ENCODE assay signal across 1 cellular context in genomic region chr7:148940702-148941597, GRCh38.
TF ChIP-seq lines count a peak whose summit lies in the region.

No MANE protein-coding gene starts in this region.

TF ChIP-seq in HepG2, 621 proteins besides CTCF, POLR2A, EP300 and RAD21 (continued from another document and continues in another):
- TF ChIP-seq, protein P1, sequence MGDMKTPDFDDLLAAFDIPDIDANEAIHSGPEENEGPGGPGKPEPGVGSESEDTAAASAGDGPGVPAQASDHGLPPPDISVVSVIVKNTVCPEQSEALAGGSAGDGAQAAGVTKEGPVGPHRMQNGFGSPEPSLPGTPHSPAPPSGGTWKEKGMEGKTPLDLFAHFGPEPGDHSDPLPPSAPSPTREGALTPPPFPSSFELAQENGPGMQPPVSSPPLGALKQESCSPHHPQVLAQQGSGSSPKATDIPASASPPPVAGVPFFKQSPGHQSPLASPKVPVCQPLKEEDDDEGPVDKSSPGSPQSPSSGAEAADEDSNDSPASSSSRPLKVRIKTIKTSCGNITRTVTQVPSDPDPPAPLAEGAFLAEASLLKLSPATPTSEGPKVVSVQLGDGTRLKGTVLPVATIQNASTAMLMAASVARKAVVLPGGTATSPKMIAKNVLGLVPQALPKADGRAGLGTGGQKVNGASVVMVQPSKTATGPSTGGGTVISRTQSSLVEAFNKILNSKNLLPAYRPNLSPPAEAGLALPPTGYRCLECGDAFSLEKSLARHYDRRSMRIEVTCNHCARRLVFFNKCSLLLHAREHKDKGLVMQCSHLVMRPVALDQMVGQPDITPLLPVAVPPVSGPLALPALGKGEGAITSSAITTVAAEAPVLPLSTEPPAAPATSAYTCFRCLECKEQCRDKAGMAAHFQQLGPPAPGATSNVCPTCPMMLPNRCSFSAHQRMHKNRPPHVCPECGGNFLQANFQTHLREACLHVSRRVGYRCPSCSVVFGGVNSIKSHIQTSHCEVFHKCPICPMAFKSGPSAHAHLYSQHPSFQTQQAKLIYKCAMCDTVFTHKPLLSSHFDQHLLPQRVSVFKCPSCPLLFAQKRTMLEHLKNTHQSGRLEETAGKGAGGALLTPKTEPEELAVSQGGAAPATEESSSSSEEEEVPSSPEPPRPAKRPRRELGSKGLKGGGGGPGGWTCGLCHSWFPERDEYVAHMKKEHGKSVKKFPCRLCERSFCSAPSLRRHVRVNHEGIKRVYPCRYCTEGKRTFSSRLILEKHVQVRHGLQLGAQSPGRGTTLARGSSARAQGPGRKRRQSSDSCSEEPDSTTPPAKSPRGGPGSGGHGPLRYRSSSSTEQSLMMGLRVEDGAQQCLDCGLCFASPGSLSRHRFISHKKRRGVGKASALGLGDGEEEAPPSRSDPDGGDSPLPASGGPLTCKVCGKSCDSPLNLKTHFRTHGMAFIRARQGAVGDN (CRISPR knock-in tag; IDR thresholded peaks at IDR 0.05): peak; percentile 92
- TF ChIP-seq, protein P2, sequence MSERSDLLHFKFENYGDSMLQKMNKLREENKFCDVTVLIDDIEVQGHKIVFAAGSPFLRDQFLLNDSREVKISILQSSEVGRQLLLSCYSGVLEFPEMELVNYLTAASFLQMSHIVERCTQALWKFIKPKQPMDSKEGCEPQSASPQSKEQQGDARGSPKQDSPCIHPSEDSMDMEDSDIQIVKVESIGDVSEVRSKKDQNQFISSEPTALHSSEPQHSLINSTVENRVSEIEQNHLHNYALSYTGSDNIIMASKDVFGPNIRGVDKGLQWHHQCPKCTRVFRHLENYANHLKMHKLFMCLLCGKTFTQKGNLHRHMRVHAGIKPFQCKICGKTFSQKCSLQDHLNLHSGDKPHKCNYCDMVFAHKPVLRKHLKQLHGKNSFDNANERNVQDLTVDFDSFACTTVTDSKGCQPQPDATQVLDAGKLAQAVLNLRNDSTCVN (CRISPR knock-in tag; IDR thresholded peaks at IDR 0.05; ENCODE audit: borderline replicate concordance): peak; percentile 64; the same call in 1 of the 2 replicates
- no peak for TF ChIP-seq ZNF780A (CRISPR knock-in tag; IDR thresholded peaks at IDR 0.05)
- no peak for TF ChIP-seq MZF1 (CRISPR knock-in tag; IDR thresholded peaks at IDR 0.05; ENCODE audit: borderline replicate concordance)
- peak; percentile 96 for TF ChIP-seq ZNF24 (IDR thresholded peaks at IDR 0.05)
- TF ChIP-seq ZEB1 (IDR thresholded peaks at IDR 0.05; ENCODE audit: insufficient replicate concordance, low read depth): peak; percentile 44
- TF ChIP-seq ZSCAN30 (CRISPR knock-in tag; IDR thresholded peaks at IDR 0.05): no peak
- TF ChIP-seq, protein P3, sequence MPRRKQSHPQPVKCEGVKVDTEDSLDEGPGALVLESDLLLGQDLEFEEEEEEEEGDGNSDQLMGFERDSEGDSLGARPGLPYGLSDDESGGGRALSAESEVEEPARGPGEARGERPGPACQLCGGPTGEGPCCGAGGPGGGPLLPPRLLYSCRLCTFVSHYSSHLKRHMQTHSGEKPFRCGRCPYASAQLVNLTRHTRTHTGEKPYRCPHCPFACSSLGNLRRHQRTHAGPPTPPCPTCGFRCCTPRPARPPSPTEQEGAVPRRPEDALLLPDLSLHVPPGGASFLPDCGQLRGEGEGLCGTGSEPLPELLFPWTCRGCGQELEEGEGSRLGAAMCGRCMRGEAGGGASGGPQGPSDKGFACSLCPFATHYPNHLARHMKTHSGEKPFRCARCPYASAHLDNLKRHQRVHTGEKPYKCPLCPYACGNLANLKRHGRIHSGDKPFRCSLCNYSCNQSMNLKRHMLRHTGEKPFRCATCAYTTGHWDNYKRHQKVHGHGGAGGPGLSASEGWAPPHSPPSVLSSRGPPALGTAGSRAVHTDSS (CRISPR knock-in tag; conservative IDR thresholded peaks at IDR 0.05): 0 out of 2 replicates have a peak, but pooled peaks have one; percentile 51
- TF ChIP-seq GRHL1 (CRISPR knock-in tag; conservative IDR thresholded peaks at IDR 0.05): no peak
- TF ChIP-seq RFX5 (IDR thresholded peaks at IDR 0.05; ENCODE audit: low read depth, low read length): no peak
- TF ChIP-seq TMF1 (CRISPR knock-in tag; IDR thresholded peaks at IDR 0.05; ENCODE audit: low read depth): 0 out of 2 replicates have a peak, but pooled peaks have one; percentile 47
- TF ChIP-seq, protein P4, sequence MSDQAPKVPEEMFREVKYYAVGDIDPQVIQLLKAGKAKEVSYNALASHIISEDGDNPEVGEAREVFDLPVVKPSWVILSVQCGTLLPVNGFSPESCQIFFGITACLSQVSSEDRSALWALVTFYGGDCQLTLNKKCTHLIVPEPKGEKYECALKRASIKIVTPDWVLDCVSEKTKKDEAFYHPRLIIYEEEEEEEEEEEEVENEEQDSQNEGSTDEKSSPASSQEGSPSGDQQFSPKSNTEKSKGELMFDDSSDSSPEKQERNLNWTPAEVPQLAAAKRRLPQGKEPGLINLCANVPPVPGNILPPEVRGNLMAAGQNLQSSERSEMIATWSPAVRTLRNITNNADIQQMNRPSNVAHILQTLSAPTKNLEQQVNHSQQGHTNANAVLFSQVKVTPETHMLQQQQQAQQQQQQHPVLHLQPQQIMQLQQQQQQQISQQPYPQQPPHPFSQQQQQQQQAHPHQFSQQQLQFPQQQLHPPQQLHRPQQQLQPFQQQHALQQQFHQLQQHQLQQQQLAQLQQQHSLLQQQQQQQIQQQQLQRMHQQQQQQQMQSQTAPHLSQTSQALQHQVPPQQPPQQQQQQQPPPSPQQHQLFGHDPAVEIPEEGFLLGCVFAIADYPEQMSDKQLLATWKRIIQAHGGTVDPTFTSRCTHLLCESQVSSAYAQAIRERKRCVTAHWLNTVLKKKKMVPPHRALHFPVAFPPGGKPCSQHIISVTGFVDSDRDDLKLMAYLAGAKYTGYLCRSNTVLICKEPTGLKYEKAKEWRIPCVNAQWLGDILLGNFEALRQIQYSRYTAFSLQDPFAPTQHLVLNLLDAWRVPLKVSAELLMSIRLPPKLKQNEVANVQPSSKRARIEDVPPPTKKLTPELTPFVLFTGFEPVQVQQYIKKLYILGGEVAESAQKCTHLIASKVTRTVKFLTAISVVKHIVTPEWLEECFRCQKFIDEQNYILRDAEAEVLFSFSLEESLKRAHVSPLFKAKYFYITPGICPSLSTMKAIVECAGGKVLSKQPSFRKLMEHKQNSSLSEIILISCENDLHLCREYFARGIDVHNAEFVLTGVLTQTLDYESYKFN (CRISPR knock-in tag; conservative IDR thresholded peaks at IDR 0.05): no peak; the same call in 1 of the 2 replicates
- peak; percentile 78; the same call in 1 of the 2 replicates for TF ChIP-seq ZNF607 (CRISPR knock-in tag; IDR thresholded peaks at IDR 0.05; ENCODE audit: borderline replicate concordance)
- no peak for TF ChIP-seq ZNF660 (CRISPR knock-in tag; IDR thresholded peaks at IDR 0.05; ENCODE audit: borderline replicate concordance, low read depth)
- no peak for TF ChIP-seq ZNF570 (CRISPR knock-in tag; IDR thresholded peaks at IDR 0.05; ENCODE audit: borderline replicate concordance)
- TF ChIP-seq PTBP1 (IDR thresholded peaks at IDR 0.05; ENCODE audit: low read depth, low read length, poor library complexity, severe bottlenecking): no peak
- TF ChIP-seq ZNF678 (CRISPR knock-in tag; IDR thresholded peaks at IDR 0.05): no peak
- 0 out of 2 replicates have a peak, but pooled peaks have one; percentile 52 for TF ChIP-seq HES4 (CRISPR knock-in tag; IDR thresholded peaks at IDR 0.05; ENCODE audit: borderline replicate concordance)
- TF ChIP-seq ZXDC (CRISPR knock-in tag; IDR thresholded peaks at IDR 0.05): no peak
- TF ChIP-seq GLMP (CRISPR knock-in tag; IDR thresholded peaks at IDR 0.05; ENCODE audit: borderline replicate concordance): no peak
- no peak for TF ChIP-seq IRX3 (CRISPR knock-in tag; IDR thresholded peaks at IDR 0.05; ENCODE audit: borderline replicate concordance, low read depth)
- TF ChIP-seq ZNF260 (CRISPR knock-in tag; IDR thresholded peaks at IDR 0.05; ENCODE audit: borderline replicate concordance, low read depth): no peak
- no peak for TF ChIP-seq TP53 (CRISPR knock-in tag; conservative IDR thresholded peaks at IDR 0.05)
- no peak for TF ChIP-seq CC2D1A (CRISPR knock-in tag; IDR thresholded peaks at IDR 0.05)
- TF ChIP-seq ZFP36L1 (CRISPR knock-in tag; IDR thresholded peaks at IDR 0.05): peak; percentile 67; the same call in 1 of the 2 replicates
- TF ChIP-seq STAT5B (CRISPR knock-in tag; IDR thresholded peaks at IDR 0.05): 0 out of 2 replicates have a peak, but pooled peaks have one; percentile 46
- TF ChIP-seq ELK4 (CRISPR knock-in tag; IDR thresholded peaks at IDR 0.05; ENCODE audit: borderline replicate concordance): no peak
- 0 out of 2 replicates have a peak, but pooled peaks have one; percentile 13 for TF ChIP-seq XBP1 (CRISPR knock-in tag; IDR thresholded peaks at IDR 0.05)
- TF ChIP-seq ERF (CRISPR knock-in tag; IDR thresholded peaks at IDR 0.05): no peak
- peak; percentile 52; the same call in 1 of the 2 replicates for TF ChIP-seq ZNF138 (CRISPR knock-in tag; IDR thresholded peaks at IDR 0.05; ENCODE audit: low read depth)
- no peak for TF ChIP-seq HMG20A (CRISPR knock-in tag; IDR thresholded peaks at IDR 0.05; ENCODE audit: borderline replicate concordance)
- no peak for TF ChIP-seq AHR (CRISPR knock-in tag; IDR thresholded peaks at IDR 0.05)
- no peak for TF ChIP-seq ZIK1 (CRISPR knock-in tag; IDR thresholded peaks at IDR 0.05; ENCODE audit: borderline replicate concordance, low read depth)
- no peak for TF ChIP-seq ELF1 (CRISPR knock-in tag; IDR thresholded peaks at IDR 0.05)
- peak; percentile 43 for TF ChIP-seq SKI (IDR thresholded peaks at IDR 0.05; ENCODE audit: partially characterized antibody)
- TF ChIP-seq, protein P5, sequence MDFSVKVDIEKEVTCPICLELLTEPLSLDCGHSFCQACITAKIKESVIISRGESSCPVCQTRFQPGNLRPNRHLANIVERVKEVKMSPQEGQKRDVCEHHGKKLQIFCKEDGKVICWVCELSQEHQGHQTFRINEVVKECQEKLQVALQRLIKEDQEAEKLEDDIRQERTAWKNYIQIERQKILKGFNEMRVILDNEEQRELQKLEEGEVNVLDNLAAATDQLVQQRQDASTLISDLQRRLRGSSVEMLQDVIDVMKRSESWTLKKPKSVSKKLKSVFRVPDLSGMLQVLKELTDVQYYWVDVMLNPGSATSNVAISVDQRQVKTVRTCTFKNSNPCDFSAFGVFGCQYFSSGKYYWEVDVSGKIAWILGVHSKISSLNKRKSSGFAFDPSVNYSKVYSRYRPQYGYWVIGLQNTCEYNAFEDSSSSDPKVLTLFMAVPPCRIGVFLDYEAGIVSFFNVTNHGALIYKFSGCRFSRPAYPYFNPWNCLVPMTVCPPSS (IDR thresholded peaks at IDR 0.05): no peak
- TF ChIP-seq SRSF9 (IDR thresholded peaks at IDR 0.05; ENCODE audit: borderline replicate concordance, insufficient read depth, low read depth, low read length, poor library complexity, severe bottlenecking): no peak
- TF ChIP-seq ZFP1 (CRISPR knock-in tag; IDR thresholded peaks at IDR 0.05): no peak; the same call in none of the 2 replicates
- TF ChIP-seq SATB2 (CRISPR knock-in tag; IDR thresholded peaks at IDR 0.05): 0 out of 2 replicates have a peak, but pooled peaks have one; percentile 38
